19 cellular contexts compared by ENCODE assay signal in genomic region chrX:14865201-14865600, GRCh38. TPM values are rescaled to one million over a fixed set of nuclear protein-coding genes. Genes with fewer than 3 reads are reported as not detected.
DNase-seq lines count a peak whose midpoint lies in the region; ATAC-seq, FAIRE-seq and TF ChIP-seq lines count a peak whose summit lies in the region.
"Had no signal": no experiment of that assay in that cellular context is flagged by ENCODE, and none has a peak within 500 bp of the region (broad histone marks: within the 10 kb centered on the region; RNA-seq: fewer than 3 reads in every experiment).

No MANE protein-coding gene starts in this region.

- WGBS in IMR-90 (ENCODE audit: extremely low coverage in 2 of 2, insufficient read length in 1 of 2), 2 experiments: no CpG with 5 or more reads among the region's 1 CpG

- no peak overlapping the region for H2AFZ ChIP-seq in IMR-90 (replicated peaks; ENCODE audit: low read length, poor library complexity)

- CTCF ChIA-PET in IMR-90 (lab: Yijun Ruan, JAX): no interaction called here

- H2BK15ac ChIP-seq in IMR-90 (ENCODE audit: low read depth, low read length): no peak overlapping the region

- dilution Hi-C loops in IMR-90 (cut with HindIII; ENCODE audit: low sequenced_read_pairs, unreplicated experiment): no loop called here

- POLR2A ChIA-PET in IMR-90 (lab: Charles Lee; ENCODE audit: unreplicated experiment): no interaction called here

- BruUV-seq in IMR-90 (replicated peaks; lab: Mats Ljungman, UMichigan): no TSS peak

- TF ChIP-seq CTCF in IMR-90 (conservative IDR thresholded peaks at IDR 0.05; ENCODE audit: low read depth, low read length) (no peak), upper lobe of right lung (IDR thresholded peaks at IDR 0.05) (no peak)

- intact Hi-C loops in IMR-90 (cut with micrococcal nuclease) (no loop called here), upper lobe of right lung (cut with DNase I) (no loop called here)

- H3K4me3 ChIP-seq in IMR-90 (ENCODE audit: insufficient read depth, low read depth, low read length) (no peak overlapping the region), upper lobe of right lung (no peak overlapping the region)
- H3K4me3 ChIP-seq: lower lobe of right lung, testis had no signal

- DNase-seq in IMR-90 (peak; percentile 41), caudate nucleus (lab: John Stamatoyannopoulos, UW) (peak in 1 of 61 donors; percentile 0), inferior parietal cortex (ENCODE audit: extremely low spot score) (peak; percentile 14), germinal center (ENCODE audit: low spot score) (no peak), upper lobe of right lung (no peak), GM12891 (ENCODE audit: insufficient read length, low spot score) (no peak), NCI-H510A (lab: John Stamatoyannopoulos, UW) (no peak)
- DNase-seq: aorta; CD4-positive, alpha-beta T cell; lower lobe of right lung; NCI-H774; nephron progenitor cell; right cardiac atrium; stimulated activated CD4-positive, alpha-beta T cell treated with anti-CD3 and anti-CD28 coated beads, Interleukin-2, amount 100 ng/mL, for 48 hours; SW 1271; testis had no signal

- in situ Hi-C loops in IMR-90 (cut with MboI; ENCODE audit: low sequenced_read_pairs): no loop called here

- H3K4me1 ChIP-seq in IMR-90 (ENCODE audit: control insufficient read depth, insufficient read depth, low read length) (no peaks in the 10 kb centered on the region), upper lobe of right lung (no peaks in the 10 kb centered on the region)
- H3K4me1 ChIP-seq: lower lobe of right lung, testis had no signal

- H2BK20ac ChIP-seq in IMR-90 (ENCODE audit: low read depth, low read length): no peak overlapping the region

- H3K27ac ChIP-seq in IMR-90 (ENCODE audit: insufficient read depth, low read length) (peak overlapping the region; percentile 79; the same call in 1 of the 2 replicates), caudate nucleus (ENCODE audit: low read depth, low read length) (peak overlapping the region; percentile 86), upper lobe of right lung (no peak overlapping the region)
- H3K27ac ChIP-seq: foreskin keratinocyte, lower lobe of right lung, testis, VCaP had no signal

- H3K4ac ChIP-seq in IMR-90 (ENCODE audit: low read depth, low read length): no peak overlapping the region

- peak overlapping the region; percentile 42 for H3K18ac ChIP-seq in IMR-90 (ENCODE audit: low read depth, low read length)

- H3K14ac ChIP-seq in IMR-90 (replicated peaks; ENCODE audit: low read depth, low read length): no peak overlapping the region

- TF ChIP-seq RAD21 in IMR-90 (IDR thresholded peaks at IDR 0.05; ENCODE audit: low read length): no peak

- H2BK120ac ChIP-seq in IMR-90 (ENCODE audit: low read depth, low read length): peak overlapping the region; percentile 77

- no peaks in the 10 kb centered on the region for H3K27me3 ChIP-seq in IMR-90 (ENCODE audit: control insufficient read depth, insufficient read depth, low read length)
- H3K27me3 ChIP-seq in upper lobe of right lung: no peaks in the 10 kb centered on the region
- H3K27me3 ChIP-seq: foreskin keratinocyte, testis had no signal

- TF ChIP-seq POLR2A in IMR-90 (IDR thresholded peaks at IDR 0.05; ENCODE audit: low read depth, low read length): no peak
- no peak for TF ChIP-seq POLR2A in GM12891 (IDR thresholded peaks at IDR 0.05; ENCODE audit: low read depth, low read length)

- no peaks in the 10 kb centered on the region for H3K9me1 ChIP-seq in IMR-90 (ENCODE audit: insufficient read depth, low read length)

- no peak overlapping the region for H4K91ac ChIP-seq in IMR-90 (ENCODE audit: insufficient read depth, low read depth, low read length)

- ATAC-seq in IMR-90 (ENCODE audit: low read depth) (peak; percentile 49), upper lobe of right lung (no peak)
- ATAC-seq: foreskin keratinocyte, lower lobe of right lung, Panc1, right cardiac atrium had no signal

- peak overlapping the region; percentile 64; the same call in 1 of the 2 replicates for H4K5ac ChIP-seq in IMR-90 (ENCODE audit: low read depth, low read length)

- H3K9me3 ChIP-seq in IMR-90 (ENCODE audit: control insufficient read depth, insufficient read depth, low read length) (peaks cover 2% of the 10 kb centered on the region; the same call in 1 of the 2 replicates), upper lobe of right lung (no peaks in the 10 kb centered on the region)
- H3K9me3 ChIP-seq: lower lobe of right lung, testis had no signal

- H3K79me1 ChIP-seq in IMR-90 (ENCODE audit: low read depth in 1 of 2, low read length in 2 of 2): no peaks in the 10 kb centered on the region

- FAIRE-seq in GM12891 (lab: Jason Lieb, UNC): no peak

- no peak overlapping the region for H2AK5ac ChIP-seq in IMR-90 (ENCODE audit: low read depth, low read length)

- peak overlapping the region; percentile 52; the same call in 1 of the 2 replicates for H3K4me2 ChIP-seq in IMR-90 (ENCODE audit: low read depth, low read length)

- no peak overlapping the region for H2AK9ac ChIP-seq in IMR-90 (replicated peaks; ENCODE audit: low read depth, low read length, poor library complexity)

- no peak overlapping the region for H3K9ac ChIP-seq in IMR-90 (ENCODE audit: low read depth, low read length)

- peak overlapping the region; percentile 75; the same call in 1 of the 2 replicates for H3K56ac ChIP-seq in IMR-90 (ENCODE audit: extremely low read depth, insufficient read depth, low read length)

- H4K20me1 ChIP-seq in IMR-90 (ENCODE audit: insufficient read depth, low read length): no peaks in the 10 kb centered on the region

- H3K23ac ChIP-seq in IMR-90 (ENCODE audit: low read depth, low read length): no peak overlapping the region

- peak overlapping the region; percentile 96 for H2BK5ac ChIP-seq in IMR-90 (ENCODE audit: low read depth, low read length, poor library complexity, severe bottlenecking)

- no peaks in the 10 kb centered on the region for H3K36me3 ChIP-seq in IMR-90 (ENCODE audit: control insufficient read depth, insufficient read depth, low read length)
- H3K36me3 ChIP-seq in upper lobe of right lung: no peaks in the 10 kb centered on the region
- H3K36me3 ChIP-seq: lower lobe of right lung had no signal

- peak overlapping the region; percentile 20 to 81; a peak in 2 of 4 replicates for H4K8ac ChIP-seq in IMR-90 (ENCODE audit: low read depth in 2 of 2, low read length in 2 of 2)

TF ChIP-seq in IMR-90, 13 proteins besides CTCF, POLR2A, EP300 and RAD21:
- TF ChIP-seq CEBPB (IDR thresholded peaks at IDR 0.05; ENCODE audit: low read depth, low read length): peak; percentile 41; the same call in 1 of the 2 replicates
- TF ChIP-seq, protein P1, sequence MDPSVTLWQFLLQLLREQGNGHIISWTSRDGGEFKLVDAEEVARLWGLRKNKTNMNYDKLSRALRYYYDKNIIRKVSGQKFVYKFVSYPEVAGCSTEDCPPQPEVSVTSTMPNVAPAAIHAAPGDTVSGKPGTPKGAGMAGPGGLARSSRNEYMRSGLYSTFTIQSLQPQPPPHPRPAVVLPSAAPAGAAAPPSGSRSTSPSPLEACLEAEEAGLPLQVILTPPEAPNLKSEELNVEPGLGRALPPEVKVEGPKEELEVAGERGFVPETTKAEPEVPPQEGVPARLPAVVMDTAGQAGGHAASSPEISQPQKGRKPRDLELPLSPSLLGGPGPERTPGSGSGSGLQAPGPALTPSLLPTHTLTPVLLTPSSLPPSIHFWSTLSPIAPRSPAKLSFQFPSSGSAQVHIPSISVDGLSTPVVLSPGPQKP (IDR thresholded peaks at IDR 0.05; ENCODE audit: borderline replicate concordance, low read depth, low read length): no peak

TF ChIP-seq in GM12891, 5 proteins besides CTCF, POLR2A, EP300 and RAD21:
- no peak for TF ChIP-seq TAF1 (IDR thresholded peaks at IDR 0.05; ENCODE audit: low read depth, low read length)

RNA-seq across cellular contexts. Expression of gene FANCB, which starts 7.7 kb away (rescaled TPM):
- total RNA-seq in IMR-90 (2012; rRNA removed) (7.7 and 14.4 TPM in 2 replicates), upper lobe of right lung (1.2 TPM)
- polyA plus RNA-seq in IMR-90 (2012; rRNA removed): 1.6 and 2.5 TPM in 2 replicates
- 0.05 and 0.18 TPM in 2 replicates for polyA plus RNA-seq in IMR-90 (2012; cell fraction: cytosol; rRNA removed)
- 0.24 and 2.6 TPM in 2 replicates for polyA plus RNA-seq in IMR-90 (2012; cell fraction: nucleus; rRNA removed; ENCODE audit: low replicate concordance)
- polyA plus RNA-seq in GM12891 (2012; ENCODE audit: low read depth, missing spikeins): 1.4 TPM

RNA-seq across cellular contexts. Expression of gene MOSPD2, which starts 8.0 kb away (rescaled TPM):
- total RNA-seq in IMR-90 (2012; rRNA removed) (22.2 and 27.8 TPM in 2 replicates), upper lobe of right lung (34.3 TPM)
- polyA plus RNA-seq in IMR-90 (2012; rRNA removed): 11.1 and 14.1 TPM in 2 replicates
- 1.1 and 2.2 TPM in 2 replicates for polyA plus RNA-seq in IMR-90 (2012; cell fraction: cytosol; rRNA removed)
- polyA plus RNA-seq in IMR-90 (2012; cell fraction: nucleus; rRNA removed; ENCODE audit: low replicate concordance): 2.0 and 32.7 TPM in 2 replicates
- polyA plus RNA-seq in GM12891 (2012; ENCODE audit: low read depth, missing spikeins): 3.1 TPM

Comparison
In these comparisons a context has a peak if more than half of its experiments do, and no peak if none do; other contexts are left out.
1. DNase-seq: peak in IMR-90 (single experiment) and inferior parietal cortex (single experiment); none in germinal center (single experiment), upper lobe of right lung (single experiment), GM12891 (single experiment) and NCI-H510A (single experiment).